ENCODE assay signal across 1 cellular context in the genomic region with DNA sequence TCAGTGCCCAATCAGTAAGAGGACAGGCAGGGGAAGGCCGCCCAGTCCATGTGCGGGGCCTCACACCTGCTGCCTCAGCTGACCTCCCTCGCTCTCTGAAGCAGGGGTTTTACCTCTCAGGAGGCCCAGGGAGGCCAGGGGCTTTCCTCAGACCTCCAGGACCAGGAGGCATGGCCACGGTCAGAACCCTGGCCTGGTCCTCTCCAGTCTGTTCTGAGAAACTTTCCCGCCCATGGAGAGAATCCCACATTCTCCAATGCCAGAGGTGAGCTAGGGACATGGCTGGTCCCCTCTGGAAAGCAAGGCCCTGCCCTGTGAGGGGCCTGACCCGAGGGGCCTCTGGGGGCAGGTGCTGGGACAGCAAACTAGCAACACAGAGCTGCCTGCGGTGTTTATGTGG.
TF ChIP-seq lines count a peak whose summit lies in the region.

No MANE protein-coding gene starts in this region.

TF ChIP-seq in GM23338, 12 proteins besides CTCF, POLR2A, EP300 and RAD21 (continued from another document):
- TF ChIP-seq, protein P1, sequence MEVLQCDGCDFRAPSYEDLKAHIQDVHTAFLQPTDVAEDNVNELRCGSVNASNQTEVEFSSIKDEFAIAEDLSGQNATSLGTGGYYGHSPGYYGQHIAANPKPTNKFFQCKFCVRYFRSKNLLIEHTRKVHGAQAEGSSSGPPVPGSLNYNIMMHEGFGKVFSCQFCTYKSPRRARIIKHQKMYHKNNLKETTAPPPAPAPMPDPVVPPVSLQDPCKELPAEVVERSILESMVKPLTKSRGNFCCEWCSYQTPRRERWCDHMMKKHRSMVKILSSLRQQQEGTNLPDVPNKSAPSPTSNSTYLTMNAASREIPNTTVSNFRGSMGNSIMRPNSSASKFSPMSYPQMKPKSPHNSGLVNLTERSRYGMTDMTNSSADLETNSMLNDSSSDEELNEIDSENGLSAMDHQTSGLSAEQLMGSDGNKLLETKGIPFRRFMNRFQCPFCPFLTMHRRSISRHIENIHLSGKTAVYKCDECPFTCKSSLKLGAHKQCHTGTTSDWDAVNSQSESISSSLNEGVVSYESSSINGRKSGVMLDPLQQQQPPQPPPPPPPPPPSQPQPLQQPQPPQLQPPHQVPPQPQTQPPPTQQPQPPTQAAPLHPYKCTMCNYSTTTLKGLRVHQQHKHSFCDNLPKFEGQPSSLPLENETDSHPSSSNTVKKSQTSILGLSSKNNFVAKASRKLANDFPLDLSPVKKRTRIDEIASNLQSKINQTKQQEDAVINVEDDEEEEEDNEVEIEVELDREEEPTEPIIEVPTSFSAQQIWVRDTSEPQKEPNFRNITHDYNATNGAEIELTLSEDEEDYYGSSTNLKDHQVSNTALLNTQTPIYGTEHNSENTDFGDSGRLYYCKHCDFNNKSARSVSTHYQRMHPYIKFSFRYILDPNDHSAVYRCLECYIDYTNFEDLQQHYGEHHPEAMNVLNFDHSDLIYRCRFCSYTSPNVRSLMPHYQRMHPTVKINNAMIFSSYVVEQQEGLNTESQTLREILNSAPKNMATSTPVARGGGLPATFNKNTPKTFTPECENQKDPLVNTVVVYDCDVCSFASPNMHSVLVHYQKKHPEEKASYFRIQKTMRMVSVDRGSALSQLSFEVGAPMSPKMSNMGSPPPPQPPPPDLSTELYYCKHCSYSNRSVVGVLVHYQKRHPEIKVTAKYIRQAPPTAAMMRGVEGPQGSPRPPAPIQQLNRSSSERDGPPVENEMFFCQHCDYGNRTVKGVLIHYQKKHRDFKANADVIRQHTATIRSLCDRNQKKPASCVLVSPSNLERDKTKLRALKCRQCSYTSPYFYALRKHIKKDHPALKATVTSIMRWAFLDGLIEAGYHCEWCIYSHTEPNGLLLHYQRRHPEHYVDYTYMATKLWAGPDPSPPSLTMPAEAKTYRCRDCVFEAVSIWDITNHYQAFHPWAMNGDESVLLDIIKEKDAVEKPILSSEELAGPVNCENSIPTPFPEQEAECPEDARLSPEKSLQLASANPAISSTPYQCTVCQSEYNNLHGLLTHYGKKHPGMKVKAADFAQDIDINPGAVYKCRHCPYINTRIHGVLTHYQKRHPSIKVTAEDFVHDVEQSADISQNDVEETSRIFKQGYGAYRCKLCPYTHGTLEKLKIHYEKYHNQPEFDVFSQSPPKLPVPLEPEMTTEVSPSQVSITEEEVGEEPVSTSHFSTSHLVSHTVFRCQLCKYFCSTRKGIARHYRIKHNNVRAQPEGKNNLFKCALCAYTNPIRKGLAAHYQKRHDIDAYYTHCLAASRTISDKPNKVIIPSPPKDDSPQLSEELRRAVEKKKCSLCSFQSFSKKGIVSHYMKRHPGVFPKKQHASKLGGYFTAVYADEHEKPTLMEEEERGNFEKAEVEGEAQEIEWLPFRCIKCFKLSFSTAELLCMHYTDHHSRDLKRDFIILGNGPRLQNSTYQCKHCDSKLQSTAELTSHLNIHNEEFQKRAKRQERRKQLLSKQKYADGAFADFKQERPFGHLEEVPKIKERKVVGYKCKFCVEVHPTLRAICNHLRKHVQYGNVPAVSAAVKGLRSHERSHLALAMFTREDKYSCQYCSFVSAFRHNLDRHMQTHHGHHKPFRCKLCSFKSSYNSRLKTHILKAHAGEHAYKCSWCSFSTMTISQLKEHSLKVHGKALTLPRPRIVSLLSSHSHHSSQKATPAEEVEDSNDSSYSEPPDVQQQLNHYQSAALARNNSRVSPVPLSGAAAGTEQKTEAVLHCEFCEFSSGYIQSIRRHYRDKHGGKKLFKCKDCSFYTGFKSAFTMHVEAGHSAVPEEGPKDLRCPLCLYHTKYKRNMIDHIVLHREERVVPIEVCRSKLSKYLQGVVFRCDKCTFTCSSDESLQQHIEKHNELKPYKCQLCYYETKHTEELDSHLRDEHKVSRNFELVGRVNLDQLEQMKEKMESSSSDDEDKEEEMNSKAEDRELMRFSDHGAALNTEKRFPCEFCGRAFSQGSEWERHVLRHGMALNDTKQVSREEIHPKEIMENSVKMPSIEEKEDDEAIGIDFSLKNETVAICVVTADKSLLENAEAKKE (CRISPR knock-in tag; IDR thresholded peaks at IDR 0.05) = no peak
- TF ChIP-seq JUNB (IDR thresholded peaks at IDR 0.05; ENCODE audit: unreplicated experiment) = no peak
- no peak for TF ChIP-seq CREB1 (CRISPR knock-in tag; IDR thresholded peaks at IDR 0.05; ENCODE audit: low read depth)
- TF ChIP-seq, protein P2, sequence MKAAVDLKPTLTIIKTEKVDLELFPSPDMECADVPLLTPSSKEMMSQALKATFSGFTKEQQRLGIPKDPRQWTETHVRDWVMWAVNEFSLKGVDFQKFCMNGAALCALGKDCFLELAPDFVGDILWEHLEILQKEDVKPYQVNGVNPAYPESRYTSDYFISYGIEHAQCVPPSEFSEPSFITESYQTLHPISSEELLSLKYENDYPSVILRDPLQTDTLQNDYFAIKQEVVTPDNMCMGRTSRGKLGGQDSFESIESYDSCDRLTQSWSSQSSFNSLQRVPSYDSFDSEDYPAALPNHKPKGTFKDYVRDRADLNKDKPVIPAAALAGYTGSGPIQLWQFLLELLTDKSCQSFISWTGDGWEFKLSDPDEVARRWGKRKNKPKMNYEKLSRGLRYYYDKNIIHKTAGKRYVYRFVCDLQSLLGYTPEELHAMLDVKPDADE (IDR thresholded peaks at IDR 0.05) = no peak
